10 cellular contexts compared by ENCODE assay signal in the genomic region with DNA sequence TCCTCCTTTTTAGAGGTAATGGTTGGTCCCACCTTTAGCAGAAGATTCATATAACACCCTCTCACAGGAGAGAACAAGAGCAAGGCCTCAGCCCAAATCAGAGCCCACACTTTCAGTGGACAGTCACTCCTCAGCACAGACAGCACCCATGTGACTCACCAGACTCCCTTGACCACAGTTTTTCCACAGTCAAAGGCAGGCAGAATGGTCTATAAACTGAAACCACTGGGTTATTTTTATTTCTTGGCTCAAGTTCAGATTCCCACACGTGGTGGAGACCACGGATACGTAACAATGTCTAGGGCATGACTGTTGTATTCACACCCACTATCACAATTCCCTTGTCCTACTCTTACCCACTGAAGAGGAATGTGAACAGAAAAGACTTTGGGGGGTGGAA.
DNase-seq lines count a peak whose midpoint lies in the region; ATAC-seq, FAIRE-seq and TF ChIP-seq lines count a peak whose summit lies in the region.
"Had no signal": no experiment of that assay in that cellular context is flagged by ENCODE, and none has a peak within 500 bp of the region (broad histone marks: within the 10 kb centered on the region; RNA-seq: fewer than 3 reads in every experiment).

No MANE protein-coding gene starts in this region.

- POLR2A ChIA-PET in A549 (lab: Yijun Ruan, JAX), result no interaction called here
- POLR2A ChIA-PET in A673 (lab: Charles Lee; ENCODE audit: low non-redundant PET), result no interaction called here

- H3K4me2 ChIP-seq in A549, result no peak overlapping the region

- TF ChIP-seq POLR2A in A549 (IDR thresholded peaks at IDR 0.05; ENCODE audit: low read length) (no peak), H54 (IDR thresholded peaks at IDR 0.05; ENCODE audit: low read depth, low read length) (no peak)

- TF ChIP-seq RAD21 in A549 (conservative IDR thresholded peaks at IDR 0.05 in 1 of 2, IDR thresholded peaks at IDR 0.05 in 1 of 2), result no peak

- H3K9me3 ChIP-seq in A549, result no peaks in the 10 kb centered on the region
- H3K9me3 ChIP-seq in tibial artery, result no peaks in the 10 kb centered on the region
- no peaks in the 10 kb centered on the region for H3K9me3 ChIP-seq in A673 (ENCODE audit: low read depth, low read length, poor library complexity, severe bottlenecking)

- H3K4me3 ChIP-seq in A549 (no peak overlapping the region), tibial artery (no peak overlapping the region), A673 (ENCODE audit: low read depth, low read length, poor library complexity, severe bottlenecking) (no peak overlapping the region)
- H3K4me3 ChIP-seq: cardiac muscle cell had no signal

- H3K36me3 ChIP-seq in tibial artery (no peaks in the 10 kb centered on the region), A673 (ENCODE audit: insufficient read depth, low read length, poor library complexity, severe bottlenecking) (no peaks in the 10 kb centered on the region)
- H3K36me3 ChIP-seq: cardiac muscle cell had no signal

- H3K27me3 ChIP-seq in foreskin keratinocyte, result no peaks in the 10 kb centered on the region
- H3K27me3 ChIP-seq in tibial artery, result no peaks in the 10 kb centered on the region
- H3K27me3 ChIP-seq in A673 (replicated peaks; ENCODE audit: insufficient read depth, low read depth, low read length, poor library complexity), result no peaks in the 10 kb centered on the region
- H3K27me3 ChIP-seq: cardiac muscle cell had no signal

- H3K4me1 ChIP-seq in A549 (peaks cover 17% of the 10 kb centered on the region; the same call in 2 of the 3 replicates), foreskin keratinocyte (peaks cover 3% of the 10 kb centered on the region), tibial artery (peaks cover 0 to 17% (median 10%) of the 10 kb centered on the region in 4 donors), A673 (ENCODE audit: insufficient read depth, low read length, poor library complexity, severe bottlenecking) (no peaks in the 10 kb centered on the region)

- intact Hi-C loops in tibial artery (cut with DNase I; ENCODE audit: low total_unique reads) (no loop called here), A673 (cut with micrococcal nuclease; ENCODE audit: unreplicated experiment) (no loop called here)

- DNase-seq in A549 (ENCODE audit: low read depth in 1 of 2, low spot score in 1 of 2) (peak in 1 of 2 experiments; percentile 40), H54 (ENCODE audit: insufficient read length, low spot score) (peak; percentile 42), RPMI7951 (ENCODE audit: low read depth) (peak; percentile 99), foreskin keratinocyte (peak; percentile 91 to 95), NCI-H510A (lab: John Stamatoyannopoulos, UW) (no peak), tibial artery (no peak), A673 (ENCODE audit: low spot score) (no peak), NCI-H1092 treated with DMSO at 0.1 percent for 48 hours (lab: John Stamatoyannopoulos, UW) (no peak)
- DNase-seq: midbrain had no signal

- CTCF ChIA-PET in A549 (lab: Yijun Ruan, JAX), result no interaction called here
- CTCF ChIA-PET in A673 (lab: Charles Lee), result no interaction called here

- no peak for TF ChIP-seq EP300 in A549 (IDR thresholded peaks at IDR 0.05)

- no peak for TF ChIP-seq CTCF in A549 (IDR thresholded peaks at IDR 0.05)
- no peak for TF ChIP-seq CTCF in foreskin keratinocyte (conservative IDR thresholded peaks at IDR 0.05)
- TF ChIP-seq CTCF in tibial artery (IDR thresholded peaks at IDR 0.05), result no peak
- TF ChIP-seq CTCF in A673 (conservative IDR thresholded peaks at IDR 0.05; ENCODE audit: low read depth, low read length), result no peak

- H3K27ac ChIP-seq in A549 (peak overlapping the region in 1 of 2 experiments; percentile 7; a peak in 1 of 6 replicates), foreskin keratinocyte (peak overlapping the region; percentile 66), tibial artery (peak overlapping the region in 1 of 2 donors; percentile 1), A673 (ENCODE audit: low read depth, low read length, poor library complexity, severe bottlenecking) (no peak overlapping the region)
- H3K27ac ChIP-seq: cardiac muscle cell had no signal

- BruUV-seq in A673 (replicated peaks; lab: Mats Ljungman, UMichigan), result no TSS peak

- WGBS in A549 (ENCODE audit: missing lambda C conversion rate), result 29% methylated on average over 3 of the region's 3 CpGs

- FAIRE-seq in A549 (lab: Jason Lieb, UNC), result no peak
- peak; percentile 99 for FAIRE-seq in H54 (lab: Jason Lieb, UNC)

- ATAC-seq in A549 (peak; percentile 76 to 86; a peak in 5 of 6 replicates), foreskin keratinocyte (peak; percentile 93)

TF ChIP-seq in A549, 52 proteins besides CTCF, POLR2A, EP300 and RAD21:
- TF ChIP-seq ESRRA (IDR thresholded peaks at IDR 0.05; ENCODE audit: borderline replicate concordance, low read length), result no peak
- TF ChIP-seq, protein P1, sequence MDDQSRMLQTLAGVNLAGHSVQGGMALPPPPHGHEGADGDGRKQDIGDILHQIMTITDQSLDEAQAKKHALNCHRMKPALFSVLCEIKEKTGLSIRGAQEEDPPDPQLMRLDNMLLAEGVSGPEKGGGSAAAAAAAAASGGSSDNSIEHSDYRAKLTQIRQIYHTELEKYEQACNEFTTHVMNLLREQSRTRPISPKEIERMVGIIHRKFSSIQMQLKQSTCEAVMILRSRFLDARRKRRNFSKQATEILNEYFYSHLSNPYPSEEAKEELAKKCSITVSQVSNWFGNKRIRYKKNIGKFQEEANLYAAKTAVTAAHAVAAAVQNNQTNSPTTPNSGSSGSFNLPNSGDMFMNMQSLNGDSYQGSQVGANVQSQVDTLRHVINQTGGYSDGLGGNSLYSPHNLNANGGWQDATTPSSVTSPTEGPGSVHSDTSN (IDR thresholded peaks at IDR 0.05), result no peak
- TF ChIP-seq HOXB13 (CRISPR knock-in tag; IDR thresholded peaks at IDR 0.05; ENCODE audit: low read depth), result no peak
- TF ChIP-seq CHD2 (IDR thresholded peaks at IDR 0.05; ENCODE audit: low read length, partially characterized antibody), result no peak
- TF ChIP-seq NFE2L2 (conservative IDR thresholded peaks at IDR 0.05; ENCODE audit: low read length), result no peak
- peak; percentile 52; the same call in 1 of the 2 replicates for TF ChIP-seq USF2 (IDR thresholded peaks at IDR 0.05)
- TF ChIP-seq HOXB5 (CRISPR knock-in tag; IDR thresholded peaks at IDR 0.05), result no peak
- TF ChIP-seq FOSL2 (IDR thresholded peaks at IDR 0.05), result no peak
- peak; percentile 27; the same call in 1 of the 2 replicates for TF ChIP-seq FOSL2 (CRISPR knock-in tag; IDR thresholded peaks at IDR 0.05)

Comparison
In these comparisons a context has a peak if more than half of its experiments do, and no peak if none do; other contexts are left out.
1. DNase-seq: peak in H54 (single experiment), RPMI7951 (single experiment) and foreskin keratinocyte (2 of 2); none in NCI-H510A (single experiment), tibial artery (0 of 2), A673 (single experiment) and NCI-H1092 treated with DMSO at 0.1 percent for 48 hours (single experiment).